2 cellular contexts compared by ENCODE assay signal in the genomic region with DNA sequence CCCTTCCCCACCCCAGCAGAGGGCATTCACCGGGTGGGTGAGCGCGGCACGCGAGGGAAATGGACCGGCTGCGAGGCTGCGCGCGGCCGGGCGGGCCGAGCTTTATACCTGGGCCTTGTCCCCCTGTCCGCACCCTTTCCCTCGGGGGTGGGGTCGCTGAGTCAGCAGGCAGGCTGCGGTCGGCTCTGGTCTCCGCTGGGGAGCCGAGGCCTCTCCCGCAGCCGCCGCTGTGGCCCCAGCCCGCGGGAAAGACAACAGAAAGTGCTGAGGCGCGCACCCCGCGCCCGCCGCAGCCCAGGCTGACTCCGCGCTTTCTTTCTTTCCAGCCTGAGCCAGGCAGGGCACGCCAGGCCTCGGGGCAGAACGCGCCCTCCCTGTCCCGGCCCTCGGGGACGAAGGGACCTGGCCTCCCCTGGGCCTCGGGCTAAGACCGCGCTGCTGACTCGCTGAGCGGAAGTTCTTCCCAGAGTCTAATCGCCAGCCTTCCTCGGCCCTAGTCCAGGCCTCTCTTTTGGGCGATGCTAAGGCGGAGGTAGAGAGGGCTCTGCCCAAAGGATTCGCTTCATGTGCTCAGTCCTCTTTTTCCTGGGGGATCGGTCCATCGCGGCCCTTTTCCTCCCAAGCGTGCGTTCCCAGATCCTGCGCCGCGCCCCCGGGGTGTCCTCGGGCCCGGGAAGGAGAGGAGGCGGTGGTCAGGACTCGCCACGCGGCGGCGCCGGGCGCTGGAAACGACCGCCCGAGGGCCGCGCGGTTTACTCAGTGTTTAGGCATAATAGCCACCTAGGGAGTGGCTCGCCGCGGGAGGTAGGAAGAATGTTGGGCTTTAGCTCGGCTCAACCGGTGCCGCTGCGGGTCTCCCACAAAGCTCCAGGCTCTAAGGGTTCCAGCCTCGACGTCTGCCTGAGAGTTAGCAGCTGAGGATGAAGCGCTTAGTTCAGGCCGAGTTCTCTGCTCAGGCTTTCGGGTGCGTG.
TF ChIP-seq lines count a peak whose summit lies in the region.

A gene with protein sequence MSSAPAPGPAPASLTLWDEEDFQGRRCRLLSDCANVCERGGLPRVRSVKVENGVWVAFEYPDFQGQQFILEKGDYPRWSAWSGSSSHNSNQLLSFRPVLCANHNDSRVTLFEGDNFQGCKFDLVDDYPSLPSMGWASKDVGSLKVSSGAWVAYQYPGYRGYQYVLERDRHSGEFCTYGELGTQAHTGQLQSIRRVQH (minus strand): TSS at position 78 of the 971 bp plus-strand sequence. CDS start 246 bp downstream, outside the sequence.

TF ChIP-seq in A549, 52 proteins besides CTCF, POLR2A, EP300 and RAD21:
- TF ChIP-seq MAFK (IDR thresholded peaks at IDR 0.05; ENCODE audit: partially characterized antibody): peak; percentile 10
- no peak for TF ChIP-seq ESRRA (IDR thresholded peaks at IDR 0.05; ENCODE audit: borderline replicate concordance, low read length)

TF ChIP-seq in GM12878, 131 proteins besides CTCF, POLR2A, EP300 and RAD21:
- TF ChIP-seq BCL11A (IDR thresholded peaks at IDR 0.05; ENCODE audit: low read depth, low read length): no peak
- peak; percentile 60 for TF ChIP-seq SUZ12 (IDR thresholded peaks at IDR 0.05; ENCODE audit: unreplicated experiment)
- TF ChIP-seq SP1 (IDR thresholded peaks at IDR 0.05; ENCODE audit: low read depth, low read length): no peak
